Comparison of ENCODE assay signal across 2 cellular contexts in genomic region chr9:85295244-85295643, GRCh38.
DNase-seq lines count a peak whose midpoint lies in the region; ATAC-seq, FAIRE-seq and TF ChIP-seq lines count a peak whose summit lies in the region.
"Not testable (repeated sequence)": the region's sequence is repeated elsewhere in the genome, so short reads cannot be mapped to it uniquely, and the experiment has no call there.

No MANE protein-coding gene starts in this region.

- not testable (repeated sequence) for TF ChIP-seq EP300 in A549 (IDR thresholded peaks at IDR 0.05)

- H3K4me1 ChIP-seq in A549; HEK293 (ENCODE audit: control insufficient read depth, insufficient read depth, low read length): not testable (repeated sequence)

- not testable (repeated sequence) for DNase-seq in A549 (ENCODE audit: low read depth in 1 of 2, low spot score in 1 of 2)

- not testable (repeated sequence) for TF ChIP-seq POLR2A in A549 (IDR thresholded peaks at IDR 0.05; ENCODE audit: low read length)

- H3K36me3 ChIP-seq in HEK293 (ENCODE audit: control insufficient read depth in 2 of 2, insufficient read depth in 1 of 2, low read length in 2 of 2) = not testable (repeated sequence)

- CTCF ChIA-PET in A549 (lab: Yijun Ruan, JAX); HEK293 (lab: Yijun Ruan, JAX): not testable (repeated sequence)

- not testable (repeated sequence) for H3K27ac ChIP-seq in A549; HEK293 (ENCODE audit: extremely low read depth, low read depth, low read length)

- ATAC-seq in A549 = not testable (repeated sequence)

- POLR2A ChIA-PET in A549 (lab: Yijun Ruan, JAX); HEK293 (lab: Yijun Ruan, JAX): not testable (repeated sequence)

- TF ChIP-seq CTCF in A549 (IDR thresholded peaks at IDR 0.05); HEK293 (tag by site-specific recombination; IDR thresholded peaks at IDR 0.05): not testable (repeated sequence)

- not testable (repeated sequence) for FAIRE-seq in A549 (lab: Jason Lieb, UNC)

- not testable (repeated sequence) for H3K4me3 ChIP-seq in A549; HEK293 (ENCODE audit: low read depth, low read length)

- H3K9me3 ChIP-seq in A549; HEK293 (ENCODE audit: control insufficient read depth, insufficient read depth, low read depth, low read length): not testable (repeated sequence)

- WGBS in A549 (ENCODE audit: missing lambda C conversion rate) = 28% methylated on average over 4 of the region's 5 CpGs

- not testable (repeated sequence) for TF ChIP-seq RAD21 in A549 (conservative IDR thresholded peaks at IDR 0.05 in 1 of 2, IDR thresholded peaks at IDR 0.05 in 1 of 2)

- H3K4me2 ChIP-seq in A549 = not testable (repeated sequence)

TF ChIP-seq in A549, 52 proteins besides CTCF, POLR2A, EP300 and RAD21:
- TF ChIP-seq ZC3H11A (IDR thresholded peaks at IDR 0.05) = peak; percentile 82

TF ChIP-seq in HEK293, 187 proteins besides CTCF, POLR2A, EP300 and RAD21 (continues in another document):
- TF ChIP-seq ZNF654 (tag by site-specific recombination; IDR thresholded peaks at IDR 0.05; ENCODE audit: low read depth) = peak; percentile 29
- TF ChIP-seq OVOL3 (tag by site-specific recombination; IDR thresholded peaks at IDR 0.05) = 0 out of 2 replicates have a peak, but pooled peaks have one; percentile 21
- TF ChIP-seq ZNF140 (tag by site-specific recombination; IDR thresholded peaks at IDR 0.05) = peak; percentile 90; the same call in 1 of the 2 replicates
- peak; percentile 61 for TF ChIP-seq ZNF433 (tag by site-specific recombination; IDR thresholded peaks at IDR 0.05; ENCODE audit: low read depth)
- peak; percentile 39 for TF ChIP-seq ZNF510 (tag by site-specific recombination; IDR thresholded peaks at IDR 0.05; ENCODE audit: insufficient replicate concordance)
- peak; percentile 38; the same call in 1 of the 2 replicates for TF ChIP-seq ZNF266 (tag by site-specific recombination; IDR thresholded peaks at IDR 0.05; ENCODE audit: low read depth)
- TF ChIP-seq ZXDB (tag by site-specific recombination; IDR thresholded peaks at IDR 0.05) = peak; percentile 49; the same call in 1 of the 2 replicates
- peak; percentile 28; the same call in 1 of the 2 replicates for TF ChIP-seq TSHZ1 (tag by site-specific recombination; IDR thresholded peaks at IDR 0.05; ENCODE audit: borderline replicate concordance)
- TF ChIP-seq ZNF518A (tag by site-specific recombination; conservative IDR thresholded peaks at IDR 0.05; ENCODE audit: low read depth) = peak; percentile 88
- TF ChIP-seq ZNF19 (tag by site-specific recombination; IDR thresholded peaks at IDR 0.05; ENCODE audit: low read depth) = 0 out of 2 replicates have a peak, but pooled peaks have one; percentile 47
- TF ChIP-seq ZNF664 (tag by site-specific recombination; IDR thresholded peaks at IDR 0.05) = 0 out of 2 replicates have a peak, but pooled peaks have one; percentile 16
- 0 out of 2 replicates have a peak, but pooled peaks have one; percentile 51 for TF ChIP-seq ZNF560 (tag by site-specific recombination; IDR thresholded peaks at IDR 0.05; ENCODE audit: borderline replicate concordance)
- TF ChIP-seq REST (tag by site-specific recombination; IDR thresholded peaks at IDR 0.05) = peak; percentile 62; the same call in 1 of the 2 replicates
- TF ChIP-seq ZNF292 (tag by site-specific recombination; IDR thresholded peaks at IDR 0.05; ENCODE audit: borderline replicate concordance, low read depth) = 0 out of 2 replicates have a peak, but pooled peaks have one; percentile 56
- TF ChIP-seq ZNF404 (tag by site-specific recombination; IDR thresholded peaks at IDR 0.05) = peak; percentile 62; the same call in 1 of the 2 replicates
